Comparison of ENCODE assay signal across 8 cellular contexts in genomic region chr2:156340377-156340776, GRCh38. TPM values are rescaled to one million over a fixed set of nuclear protein-coding genes. Genes with fewer than 3 reads are reported as not detected.
DNase-seq lines count a peak whose midpoint lies in the region; ATAC-seq and TF ChIP-seq lines count a peak whose summit lies in the region.

No MANE protein-coding gene starts in this region.

- no TSS peak for BruUV-seq in MCF 10A (replicated peaks; lab: Mats Ljungman, UMichigan)

- peaks cover 21% of the 10 kb centered on the region for H3K79me2 ChIP-seq in osteoblast (ENCODE audit: insufficient read depth, low read length)

- no peaks in the 10 kb centered on the region for H3K9me3 Mint-ChIP-seq in CD8-positive, alpha-beta T cell
- no peaks in the 10 kb centered on the region for H3K9me3 Mint-ChIP-seq in MCF 10A (ENCODE audit: unreplicated experiment)

- H2AFZ ChIP-seq in osteoblast (ENCODE audit: low read length) = no peak overlapping the region

- H3K27me3 Mint-ChIP-seq in CD8-positive, alpha-beta T cell (ENCODE audit: low read depth) = no peaks in the 10 kb centered on the region
- no peaks in the 10 kb centered on the region for H3K27me3 Mint-ChIP-seq in MCF 10A (ENCODE audit: insufficient read depth, unreplicated experiment)

- H3K4me3 Mint-ChIP-seq in CD8-positive, alpha-beta T cell = peak overlapping the region; percentile 90
- H3K4me3 Mint-ChIP-seq in MCF 10A (ENCODE audit: unreplicated experiment) = peak overlapping the region; percentile 91

- H3K27ac Mint-ChIP-seq in CD8-positive, alpha-beta T cell = no peak overlapping the region
- H3K27ac Mint-ChIP-seq in MCF 10A (ENCODE audit: low read depth, unreplicated experiment) = peak overlapping the region; percentile 98

- H4K20me1 ChIP-seq in osteoblast (ENCODE audit: insufficient read depth, low read length) = no peaks in the 10 kb centered on the region

- peak overlapping the region; percentile 99 for H3K4me2 ChIP-seq in osteoblast (ENCODE audit: insufficient read depth, low read length)

- peaks cover 24% of the 10 kb centered on the region for H3K4me1 ChIP-seq in CD8-positive, alpha-beta T cell (ENCODE audit: insufficient read depth, low read length)
- H3K4me1 ChIP-seq in osteoblast (ENCODE audit: insufficient read depth, low read length) = peaks cover 20% of the 10 kb centered on the region

- no peak overlapping the region for H3K27ac ChIP-seq in CD8-positive, alpha-beta T cell (ENCODE audit: low read depth, low read length)
- H3K27ac ChIP-seq in HL-60 (replicated peaks) (no peak overlapping the region), osteoblast (ENCODE audit: low read depth, low read length) (peak overlapping the region; percentile 98)

- ATAC-seq in CD8-positive, alpha-beta T cell = no peak
- no peak for ATAC-seq in GM19324 (IDR thresholded peaks at IDR 0.05; ENCODE audit: low FRiP score, unreplicated experiment)

- H3K36me3 ChIP-seq in CD8-positive, alpha-beta T cell (ENCODE audit: insufficient read depth, low read length) = no peaks in the 10 kb centered on the region
- H3K36me3 ChIP-seq in osteoblast (ENCODE audit: insufficient read depth, low read length) = no peaks in the 10 kb centered on the region

- POLR2A ChIA-PET in CD8-positive, alpha-beta T cell (lab: Charles Lee) = interaction anchor here (1.1 to 3.6 kb wide), 4 partner anchors 8 to 249 kb away, joined by 3 to 38 read pairs (median 12); partner anchors contain the start of gene NR4A2
- POLR2A ChIA-PET in MCF 10A (lab: Yijun Ruan, JAX) = interaction anchor here (0.6 to 6.8 kb wide), 20 partner anchors 7 to 833 kb away, joined by 3 to 90 read pairs (median 4); partner anchors contain the start of genes GPD2 and NR4A2

- DNase-seq in CD8-positive, alpha-beta T cell = no peak
- DNase-seq in HL-60 (ENCODE audit: low read depth in 1 of 2, low spot score in 1 of 2) (no peak), MCF 10A (ENCODE audit: unreplicated experiment) (peak; percentile 12), osteoblast (ENCODE audit: insufficient read length, low spot score, missing footprints) (no peak), LoVo (ENCODE audit: low spot score) (no peak), dermis blood vessel endothelial cell (no peak), NCI-H146 (lab: John Stamatoyannopoulos, UW) (no peak)

- TF ChIP-seq CTCF in CD8-positive, alpha-beta T cell (IDR thresholded peaks at IDR 0.05) = no peak
- TF ChIP-seq CTCF in HL-60 (IDR thresholded peaks at IDR 0.05; ENCODE audit: insufficient read depth, low read length) (no peak), MCF 10A (IDR thresholded peaks at IDR 0.05; ENCODE audit: unreplicated experiment) (no peak), osteoblast (IDR thresholded peaks at IDR 0.05; ENCODE audit: extremely low read depth, low read depth, low read length) (no peak)

- CTCF ChIA-PET in CD8-positive, alpha-beta T cell (lab: Charles Lee) = interaction anchor here (1.7 to 3.2 kb wide), 2 partner anchors 60 to 249 kb away, joined by 3 to 16 read pairs; no protein-coding TSS in a partner anchor
- CTCF ChIA-PET in MCF 10A (lab: Yijun Ruan, JAX) = interaction anchor here (0.6 to 2.3 kb wide), 14 partner anchors 17 to 963 kb away, joined by 3 to 15 read pairs (median 3); partner anchors contain the start of gene GPD2

- no peak overlapping the region for H3K4me3 ChIP-seq in CD8-positive, alpha-beta T cell (ENCODE audit: low read depth, low read length)
- H3K4me3 ChIP-seq in HL-60 (replicated peaks; ENCODE audit: insufficient read depth, low read length) = peak overlapping the region; percentile 56; the same call in 1 of the 2 replicates
- no peak overlapping the region for H3K4me3 ChIP-seq in osteoblast (ENCODE audit: insufficient read depth, low read length)

- intact Hi-C loops in CD8-positive, alpha-beta T cell (cut with DNase I, micrococcal nuclease) = no loop called here
- intact Hi-C loops in MCF 10A (cut with micrococcal nuclease) = loop anchor here (2.0 kb wide), 1 partner anchor 96 kb away; the partner anchor contains the start of gene GPD2

- H3K9me3 ChIP-seq in CD8-positive, alpha-beta T cell (ENCODE audit: low read length) = no peaks in the 10 kb centered on the region
- no peaks in the 10 kb centered on the region for H3K9me3 ChIP-seq in osteoblast (ENCODE audit: low read depth, low read length)

- H3K4me1 Mint-ChIP-seq in CD8-positive, alpha-beta T cell (ENCODE audit: low read depth) = peaks cover 44% of the 10 kb centered on the region
- H3K4me1 Mint-ChIP-seq in MCF 10A (ENCODE audit: insufficient read depth, unreplicated experiment) = peaks cover 13% of the 10 kb centered on the region

- no peaks in the 10 kb centered on the region for H3K27me3 ChIP-seq in CD8-positive, alpha-beta T cell (ENCODE audit: insufficient read depth, low read length)
- H3K27me3 ChIP-seq in HL-60 (ENCODE audit: insufficient read depth, poor library complexity, severe bottlenecking) = no peaks in the 10 kb centered on the region
- no peaks in the 10 kb centered on the region for H3K27me3 ChIP-seq in osteoblast (ENCODE audit: insufficient read depth, low read length)

- H3K36me3 Mint-ChIP-seq in CD8-positive, alpha-beta T cell = peaks cover 9% of the 10 kb centered on the region
- H3K36me3 Mint-ChIP-seq in MCF 10A (ENCODE audit: insufficient read depth, unreplicated experiment) = peaks cover 5% of the 10 kb centered on the region

RNA-seq across cellular contexts. Expression of gene NR4A2, which starts 7.9 kb away (rescaled TPM):
- 100 to 1,000 TPM; 777 to 796 TPM for total RNA-seq in CD8-positive, alpha-beta T cell
- total RNA-seq in MCF 10A (2022) (1.4 and 2.6 TPM in 2 replicates), osteoblast (0.72 and 0.88 TPM in 2 replicates), dermis blood vessel endothelial cell (0.14 and 0.17 TPM in 2 replicates)

Comparison
In these comparisons a context has a peak if more than half of its experiments do, and no peak if none do; other contexts are left out.
1. RNA of gene NR4A2, which starts 7.9 kb away (total RNA-seq): 777 to 796 TPM in CD8-positive, alpha-beta T cell; 1.4 to 2.6 TPM in MCF 10A, 0.72 to 0.88 TPM in osteoblast and 0.14 to 0.17 TPM in dermis blood vessel endothelial cell; every median in the first group is over 100 times any median in the second.